In the genomic region with DNA sequence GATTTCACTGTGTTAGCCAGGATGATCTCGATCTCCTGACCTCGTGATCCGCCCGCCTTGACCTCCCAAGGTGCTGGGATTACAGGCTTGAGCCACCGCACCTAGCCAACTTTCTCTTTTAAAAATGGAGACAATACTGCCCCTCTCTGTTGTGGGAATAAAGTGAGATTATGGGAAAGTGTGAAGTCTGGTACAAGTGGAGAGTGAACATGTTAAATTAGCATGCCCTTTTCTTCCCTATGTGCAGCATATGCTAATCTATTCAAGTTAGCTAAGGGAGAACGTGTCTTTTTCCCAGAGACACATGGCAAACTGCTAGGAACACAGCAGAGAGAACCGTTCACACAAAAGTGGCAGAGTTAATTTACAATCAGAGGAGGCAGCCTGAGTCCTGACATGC, we compare ENCODE assay signal across 14 cellular contexts. TPM values are rescaled to one million over a fixed set of nuclear protein-coding genes. Genes with fewer than 3 reads are reported as not detected.
DNase-seq lines count a peak whose midpoint lies in the region; ATAC-seq and TF ChIP-seq lines count a peak whose summit lies in the region.
"Had no signal": no experiment of that assay in that cellular context is flagged by ENCODE, and none has a peak within 500 bp of the region (broad histone marks: within the 10 kb centered on the region; RNA-seq: fewer than 3 reads in every experiment).

No MANE protein-coding gene starts in this region.

- H3K27ac ChIP-seq in ACC112 (ENCODE audit: low read depth, low read length) (no peak overlapping the region), VCaP (peak overlapping the region; percentile 79; the same call in 1 of the 2 replicates)

- no peak for TF ChIP-seq CTCF in Calu3 (IDR thresholded peaks at IDR 0.05; ENCODE audit: unreplicated experiment)
- no peak for TF ChIP-seq CTCF in VCaP (conservative IDR thresholded peaks at IDR 0.05)
- no peak for TF ChIP-seq CTCF in mesothelial cell of epicardium (IDR thresholded peaks at IDR 0.05; ENCODE audit: unreplicated experiment)

- no peaks in the 10 kb centered on the region for H3K27me3 ChIP-seq in ACC112 (ENCODE audit: insufficient read depth, low read length)
- H3K27me3 ChIP-seq: esophagus squamous epithelium, stomach had no signal

- intact Hi-C loops in Calu3 (cut with micrococcal nuclease; ENCODE audit: unreplicated experiment), result no loop called here

- no peak overlapping the region for H2AFZ ChIP-seq in ACC112 (ENCODE audit: low read length, unreplicated experiment)

- no peak for ATAC-seq in HG02763 (IDR thresholded peaks at IDR 0.05; ENCODE audit: unreplicated experiment)
- ATAC-seq in GM18858 (IDR thresholded peaks at IDR 0.05; ENCODE audit: unreplicated experiment), result no peak
- ATAC-seq: lower lobe of right lung had no signal

- H3K79me2 ChIP-seq in ACC112 (ENCODE audit: control insufficient read depth, insufficient read depth, low read length, unreplicated experiment), result peaks cover 14% of the 10 kb centered on the region

- H3K9me3 Mint-ChIP-seq in Calu3 (ENCODE audit: low read depth, unreplicated experiment) (no peaks in the 10 kb centered on the region), mesothelial cell of epicardium (peaks cover 4% of the 10 kb centered on the region)

- H3K27ac Mint-ChIP-seq in Calu3 (ENCODE audit: unreplicated experiment) (no peak overlapping the region), mesothelial cell of epicardium (no peak overlapping the region)

- peaks cover under 1% of the 10 kb centered on the region for H3K27me3 Mint-ChIP-seq in Calu3 (ENCODE audit: unreplicated experiment)
- H3K27me3 Mint-ChIP-seq in mesothelial cell of epicardium (ENCODE audit: low read depth), result peaks cover 10% of the 10 kb centered on the region

- CTCF ChIA-PET in Calu3 (lab: Charles Lee), result interaction anchor here (2.3 kb wide), 1 partner anchor 27 kb away, joined by 13 read pairs; the partner anchor contains the start of gene MLF2

- DNase-seq in Calu3 (no peak), mesothelial cell of epicardium (ENCODE audit: low spot score in 2 of 2, unreplicated experiment in 2 of 2) (no peak), KG1 (lab: John Stamatoyannopoulos, UW) (no peak), activated gamma-delta T cell (lab: John Stamatoyannopoulos, UW) (no peak)
- DNase-seq: activated gamma-delta T cell treated with Interleukin-2 at 50 U/mL for 16 hours; esophagus squamous epithelium; lower lobe of right lung; NCI-H345; stimulated activated CD4-positive, alpha-beta T cell treated with anti-CD3 and anti-CD28 coated beads, Interleukin-2, amount 100 ng/mL, for 48 hours; stomach had no signal

- H3K4me3 ChIP-seq in ACC112 (ENCODE audit: low read depth, low read length), result peak overlapping the region; percentile 35; the same call in 1 of the 2 replicates

- H3K36me3 Mint-ChIP-seq in Calu3 (ENCODE audit: insufficient read depth, unreplicated experiment), result peaks cover 32% of the 10 kb centered on the region
- H3K36me3 Mint-ChIP-seq in mesothelial cell of epicardium, result peaks cover 15% of the 10 kb centered on the region

- no peak overlapping the region for H3K4me3 Mint-ChIP-seq in Calu3 (ENCODE audit: low read depth, unreplicated experiment)
- H3K4me3 Mint-ChIP-seq in mesothelial cell of epicardium, result peak overlapping the region; percentile 76

- BruUV-seq in Calu3 (replicated peaks; lab: Mats Ljungman, UMichigan), result TSS peak; percentile 79

- H3K4me1 Mint-ChIP-seq in Calu3 (ENCODE audit: low read depth, unreplicated experiment), result peaks cover 15% of the 10 kb centered on the region
- peaks cover 17% of the 10 kb centered on the region for H3K4me1 Mint-ChIP-seq in mesothelial cell of epicardium

- H3K36me3 ChIP-seq in ACC112 (ENCODE audit: insufficient read depth, low read length), result peaks cover under 1% of the 10 kb centered on the region; the same call in 1 of the 2 replicates

- H3K4me1 ChIP-seq in ACC112 (ENCODE audit: control insufficient read depth, insufficient read depth, low read length, unreplicated experiment), result peaks cover 10% of the 10 kb centered on the region

RNA-seq across cellular contexts. Expression of gene COPS7A, which starts 1.5 kb away (rescaled TPM):
- total RNA-seq in Calu3 (2022) (47.3 and 55.3 TPM in 2 replicates), mesothelial cell of epicardium (34.1 to 37.6 TPM (median 34.8 TPM) in 3 replicates)

RNA-seq across cellular contexts. Expression of gene PIANP, which starts 24.7 kb away (rescaled TPM):
- total RNA-seq in Calu3 (2022) (not detected in 2 replicates), mesothelial cell of epicardium (3.7 to 6.0 TPM (median 3.9 TPM) in 3 replicates)

RNA-seq across cellular contexts. Expression of gene MLF2, which starts 27.6 kb away (rescaled TPM):
- 176 and 183 TPM in 2 replicates for total RNA-seq in Calu3 (2022)
- 195 to 203 TPM (median 202 TPM) in 3 replicates for total RNA-seq in mesothelial cell of epicardium

RNA-seq across cellular contexts. Expression of gene ZNF384, which starts 36.2 kb away (rescaled TPM):
- 64.9 and 68.5 TPM in 2 replicates for total RNA-seq in Calu3 (2022)
- total RNA-seq in mesothelial cell of epicardium, result 94.9 to 101 TPM (median 96.3 TPM) in 3 replicates

RNA-seq across cellular contexts. Expression of gene PTMS, which starts 40.8 kb away (rescaled TPM):
- 53.5 and 62.9 TPM in 2 replicates for total RNA-seq in Calu3 (2022)
- 320 to 338 TPM (median 323 TPM) in 3 replicates for total RNA-seq in mesothelial cell of epicardium
